In genomic region chr15:91128028-91128427, GRCh38 we compare ENCODE assay signal across 24 cellular contexts. TPM values are rescaled to one million over a fixed set of nuclear protein-coding genes. Genes with fewer than 3 reads are reported as not detected.
DNase-seq lines count a peak whose midpoint lies in the region; ATAC-seq, FAIRE-seq and TF ChIP-seq lines count a peak whose summit lies in the region.
"Had no signal": no experiment of that assay in that cellular context is flagged by ENCODE, and none has a peak within 500 bp of the region (broad histone marks: within the 10 kb centered on the region; RNA-seq: fewer than 3 reads in every experiment).

No MANE protein-coding gene starts in this region.

- no peak overlapping the region for H3K18ac ChIP-seq in mesenchymal stem cell (ENCODE audit: low read depth in 1 of 2, low read length in 2 of 2)

- H3K4me3 ChIP-seq in mesenchymal stem cell (ENCODE audit: insufficient read depth in 1 of 2, low read depth in 1 of 2, low read length in 2 of 2) = no peak overlapping the region
- H3K4me3 ChIP-seq: A549, GM12878, GM23248, K562, SJCRH30 had no signal

- no peak overlapping the region for H2AFZ ChIP-seq in mesenchymal stem cell (ENCODE audit: low read depth, low read length)
- H2AFZ ChIP-seq: GM23248 had no signal

- no peaks in the 10 kb centered on the region for H3K9me3 ChIP-seq in mesenchymal stem cell (ENCODE audit: control insufficient read depth, low read length)
- H3K9me3 ChIP-seq: A549, SJCRH30 had no signal

- H3K9ac ChIP-seq in mesenchymal stem cell (ENCODE audit: low read length) = no peak overlapping the region
- H3K9ac ChIP-seq: GM23248 had no signal

- H3K23ac ChIP-seq in mesenchymal stem cell (ENCODE audit: low read length in 2 of 2) = no peak overlapping the region

- H4K91ac ChIP-seq in mesenchymal stem cell (ENCODE audit: low read length) = no peak overlapping the region

- 64% methylated on average over 4 of the region's 4 CpGs for WGBS in mesenchymal stem cell

- no peak overlapping the region for H2BK12ac ChIP-seq in mesenchymal stem cell (ENCODE audit: low read length in 2 of 2)

- no peaks in the 10 kb centered on the region for H3K36me3 ChIP-seq in mesenchymal stem cell (ENCODE audit: control insufficient read depth in 1 of 2, insufficient read depth in 2 of 2, low read depth in 1 of 2, low read length in 2 of 2)
- H3K36me3 ChIP-seq: SJCRH30 had no signal

- no peak overlapping the region for H2AK5ac ChIP-seq in mesenchymal stem cell (ENCODE audit: low read length, severe bottlenecking)

- no peak overlapping the region for H4K8ac ChIP-seq in mesenchymal stem cell (ENCODE audit: low read length)

- FAIRE-seq in H54 (lab: Jason Lieb, UNC) = no peak
- FAIRE-seq: A549, GM12878, K562, RCC 7860 had no signal

- no peak overlapping the region for H3K14ac ChIP-seq in mesenchymal stem cell (ENCODE audit: low read length in 2 of 2)

- H3K4me1 ChIP-seq in mesenchymal stem cell (ENCODE audit: control insufficient read depth, insufficient read depth, low read depth, low read length) = no peaks in the 10 kb centered on the region
- H3K4me1 ChIP-seq: A549, SJCRH30 had no signal

- H2BK15ac ChIP-seq in mesenchymal stem cell (ENCODE audit: low read depth, poor library complexity, severe bottlenecking) = no peak overlapping the region

- no peak overlapping the region for H3K4me2 ChIP-seq in mesenchymal stem cell (ENCODE audit: low read length, poor library complexity, severe bottlenecking)
- H3K4me2 ChIP-seq: A549 had no signal

- H3K27me3 ChIP-seq in mesenchymal stem cell (ENCODE audit: control insufficient read depth in 1 of 2, insufficient read depth in 1 of 2, low read length in 2 of 2) = peaks cover 4 to 22% of the 10 kb centered on the region in 2 experiments

- no peak overlapping the region for H2BK5ac ChIP-seq in mesenchymal stem cell (ENCODE audit: low read depth, low read length, poor library complexity, severe bottlenecking)

- DNase-seq in Daoy (ENCODE audit: low read depth) = peak; percentile 29
- peak; percentile 51 for DNase-seq in cerebellum (ENCODE audit: low spot score)
- peak; percentile 35 for DNase-seq in iPS-NIHi7 (ENCODE audit: extremely low spot score)
- DNase-seq in H54 (ENCODE audit: insufficient read length, low spot score) = no peak
- no peak for DNase-seq in mesenchymal stem cell
- DNase-seq: CD4-positive, CD25-positive, alpha-beta regulatory T cell; COR-L47; DMS79; GM23248; HCEC 1CT; NCI-H1092; NCI-H1436; NCI-H1930; NCI-H2227 treated with DMSO at 0.1 percent for 48 hours; NCI-H510A; OCI-M1; SJCRH30 had no signal

- no peak for TF ChIP-seq POLR2A in H54 (IDR thresholded peaks at IDR 0.05; ENCODE audit: low read depth, low read length)

- H3K79me1 ChIP-seq in mesenchymal stem cell (replicated peaks; ENCODE audit: low read length, poor library complexity, severe bottlenecking) = no peaks in the 10 kb centered on the region

- peak overlapping the region; percentile 55 for H3K27ac ChIP-seq in temporal lobe (ENCODE audit: low read depth, low read length)
- no peak overlapping the region for H3K27ac ChIP-seq in mesenchymal stem cell (ENCODE audit: low read length, poor library complexity, severe bottlenecking)
- H3K27ac ChIP-seq: A549, GM23248, SJCRH30 had no signal

- H3K4ac ChIP-seq in mesenchymal stem cell (ENCODE audit: low read depth in 1 of 2, low read length in 2 of 2) = no peak overlapping the region

- H2BK120ac ChIP-seq in mesenchymal stem cell (ENCODE audit: low read depth, low read length) = no peak overlapping the region

- no peak for ATAC-seq in GM18909 (IDR thresholded peaks at IDR 0.05; ENCODE audit: poor library complexity, unreplicated experiment)
- ATAC-seq: A549, K562 had no signal

RNA-seq across cellular contexts. Expression of gene SV2B, which starts 28.0 kb away (rescaled TPM):
- total RNA-seq in Daoy (2014; rRNA removed; shearing (Covaris generic)) = 0.15 and 1.1 TPM in 2 replicates
- total RNA-seq in cerebellum = 51.8 TPM
- 37.1 TPM for total RNA-seq in temporal lobe
- not detected for polyA plus RNA-seq in mesenchymal stem cell (2013, experiment 1 of 2)
- not detected for polyA plus RNA-seq in mesenchymal stem cell (2013, experiment 2 of 2)
- total RNA-seq: CD4-positive, CD25-positive, alpha-beta regulatory T cell; GM23248; SJCRH30 had no signal
- polyA plus RNA-seq: BJ, GM23248 had no signal

Comparison
In these comparisons a context has a peak if more than half of its experiments do, and no peak if none do; other contexts are left out.
1. DNase-seq: peak in Daoy (single experiment), cerebellum (single experiment) and iPS-NIHi7 (single experiment); none in H54 (single experiment) and mesenchymal stem cell (single experiment).
2. RNA of gene SV2B, which starts 28.0 kb away (total RNA-seq): 51.8 TPM in cerebellum (single experiment) and 37.1 TPM in temporal lobe (single experiment); 0.15 to 1.1 TPM in Daoy; every median in the first group is over 10 times any median in the second.